8 cellular contexts compared by ENCODE assay signal in the genomic region with DNA sequence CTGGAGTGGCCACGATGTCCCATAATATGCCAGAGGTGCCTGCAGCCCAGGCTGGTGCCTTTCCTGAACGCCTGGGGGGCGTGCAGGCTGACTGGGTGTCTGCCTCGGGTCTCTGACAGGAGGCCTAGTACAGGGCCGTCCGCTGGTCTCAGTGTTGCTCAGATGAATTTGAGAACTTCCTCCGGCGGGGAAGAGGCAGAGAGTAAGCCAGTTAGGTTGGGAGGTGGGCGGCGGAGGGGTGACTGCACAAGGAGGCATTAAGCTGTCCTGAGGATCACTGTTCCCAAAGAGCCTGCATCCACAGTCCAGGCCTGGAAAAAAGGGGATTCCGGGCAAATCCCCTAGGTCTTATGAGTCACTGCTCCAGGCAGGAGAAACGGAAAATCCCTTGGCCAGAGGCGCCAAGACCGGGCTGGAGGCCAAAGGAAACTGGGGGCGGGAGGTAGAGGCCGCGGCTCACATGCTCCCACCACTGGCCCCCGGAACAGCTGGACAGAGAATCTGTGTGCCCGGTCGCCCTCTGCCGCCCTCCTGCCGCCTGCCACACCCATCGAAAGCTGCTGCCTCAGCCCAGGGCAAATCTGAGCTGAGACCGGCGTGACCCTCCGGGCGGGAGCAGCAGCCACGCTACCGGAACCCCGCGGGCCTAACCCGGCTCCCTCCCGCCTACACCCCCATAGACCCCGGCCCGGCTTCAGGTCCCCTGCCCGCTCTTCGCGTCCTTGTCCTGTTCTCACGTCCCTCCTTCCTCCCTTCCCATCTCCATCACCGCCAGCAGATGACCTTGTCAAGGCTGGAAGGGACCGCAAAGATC. TPM values are rescaled to one million over a fixed set of nuclear protein-coding genes. Genes with fewer than 3 reads are reported as not detected.
A peak's percentile ranks its signal among the peaks of the same experiment; 100 is the strongest.
DNase-seq lines count a peak whose midpoint lies in the region; ATAC-seq and TF ChIP-seq lines count a peak whose summit lies in the region.

No MANE protein-coding gene starts in this region.

- H3K36me3 Mint-ChIP-seq in activated naive CD8-positive, alpha-beta T cell treated with anti-CD3 and anti-CD28 coated beads, Interleukin-2, amount 10 ng/mL, durations not matched to agents 7 days and 5 days, result peaks cover 3% of the 10 kb centered on the region

- CTCF ChIA-PET in HEK293T (lab: Yijun Ruan, JAX), result interaction anchor here (0.6 to 1.5 kb wide), 5 partner anchors 16 to 649 kb away, joined by 3 to 10 read pairs (median 4); no protein-coding TSS in a partner anchor

- ATAC-seq in activated naive CD8-positive, alpha-beta T cell treated with anti-CD3 and anti-CD28 coated beads, Interleukin-2, amount 10 ng/mL, durations not matched to agents 7 days and 5 days (ENCODE audit: low read depth), result no peak
- ATAC-seq in HG02759 (IDR thresholded peaks at IDR 0.05; ENCODE audit: unreplicated experiment) (no peak), GM21381 (IDR thresholded peaks at IDR 0.05; ENCODE audit: unreplicated experiment) (no peak)

- no peaks in the 10 kb centered on the region for H3K9me3 Mint-ChIP-seq in activated naive CD8-positive, alpha-beta T cell treated with anti-CD3 and anti-CD28 coated beads, Interleukin-2, amount 10 ng/mL, durations not matched to agents 7 days and 5 days

- H3K27me3 Mint-ChIP-seq in activated naive CD8-positive, alpha-beta T cell treated with anti-CD3 and anti-CD28 coated beads, Interleukin-2, amount 10 ng/mL, durations not matched to agents 7 days and 5 days, result peaks cover 12% of the 10 kb centered on the region

- DNase-seq in GM04504 (ENCODE audit: low read depth) (peak; percentile 84), NCI-H2171 (lab: John Stamatoyannopoulos, UW) (peak; percentile 36), head of caudate nucleus (peak; percentile 67 to 96 (median 83)), HEK293T (ENCODE audit: extremely low spot score) (no peak)
- no peak for DNase-seq in activated naive CD8-positive, alpha-beta T cell treated with anti-CD3 and anti-CD28 coated beads, Interleukin-2, amount 10 ng/mL, durations not matched to agents 7 days and 5 days

- peak overlapping the region; percentile 49 to 56 for H3K4me3 ChIP-seq in neutrophil (ENCODE audit: low read depth in 1 of 2, low read length in 1 of 2)

- POLR2A ChIA-PET in activated naive CD8-positive, alpha-beta T cell treated with anti-CD3 and anti-CD28 coated beads, Interleukin-2, amount 10 ng/mL, durations not matched to agents 7 days and 5 days (lab: Charles Lee), result interaction anchor here (0.6 to 5.5 kb wide), 15 partner anchors 10 to 210 kb away, joined by 3 to 68 read pairs (median 6); a partner anchor contains a TSS
- POLR2A ChIA-PET in HEK293T (lab: Yijun Ruan, JAX), result interaction anchor here (0.9 to 4.4 kb wide), 4 partner anchors 16 to 27 kb away, joined by 3 to 26 read pairs (median 6); a partner anchor contains a TSS

- H3K9me3 ChIP-seq in neutrophil, result no peaks in the 10 kb centered on the region

- peaks cover 32 to 35% of the 10 kb centered on the region in 2 experiments for H3K4me1 ChIP-seq in neutrophil (ENCODE audit: control insufficient read depth in 1 of 2, insufficient read depth in 1 of 2, low read depth in 1 of 2, low read length in 1 of 2)

- H3K27me3 ChIP-seq in neutrophil, result peaks cover 85% of the 10 kb centered on the region

- TF ChIP-seq CTCF in neutrophil (IDR thresholded peaks at IDR 0.05), result no peak

- H3K27ac Mint-ChIP-seq in activated naive CD8-positive, alpha-beta T cell treated with anti-CD3 and anti-CD28 coated beads, Interleukin-2, amount 10 ng/mL, durations not matched to agents 7 days and 5 days, result peak overlapping the region; percentile 93

- no peak overlapping the region for H3K27ac ChIP-seq in neutrophil

- peaks cover 30% of the 10 kb centered on the region for H3K4me1 Mint-ChIP-seq in activated naive CD8-positive, alpha-beta T cell treated with anti-CD3 and anti-CD28 coated beads, Interleukin-2, amount 10 ng/mL, durations not matched to agents 7 days and 5 days

- peak overlapping the region; percentile 91 for H3K4me3 Mint-ChIP-seq in activated naive CD8-positive, alpha-beta T cell treated with anti-CD3 and anti-CD28 coated beads, Interleukin-2, amount 10 ng/mL, durations not matched to agents 7 days and 5 days

- H3K36me3 ChIP-seq in neutrophil, result no peaks in the 10 kb centered on the region

- intact Hi-C loops in head of caudate nucleus (cut with DNase I), result no loop called here

TF ChIP-seq in HEK293T, 16 proteins besides CTCF, POLR2A, EP300 and RAD21:
- TF ChIP-seq ELF4 (IDR thresholded peaks at IDR 0.05) (no peak), HDGF (IDR thresholded peaks at IDR 0.05; ENCODE audit: borderline replicate concordance) (no peak), FOXK2 (IDR thresholded peaks at IDR 0.05) (no peak), NFRKB (IDR thresholded peaks at IDR 0.05) (no peak), SP1 (IDR thresholded peaks at IDR 0.05) (no peak), ARNT (IDR thresholded peaks at IDR 0.05) (no peak), TARDBP (IDR thresholded peaks at IDR 0.05) (no peak), ZNF384 (IDR thresholded peaks at IDR 0.05) (no peak), LEF1 (IDR thresholded peaks at IDR 0.05; ENCODE audit: borderline replicate concordance) (no peak), L3MBTL2 (conservative IDR thresholded peaks at IDR 0.05) (no peak), FOXA1 (IDR thresholded peaks at IDR 0.05) (no peak), BHLHE40 (IDR thresholded peaks at IDR 0.05; ENCODE audit: borderline replicate concordance) (no peak), CTBP1 (IDR thresholded peaks at IDR 0.05; ENCODE audit: borderline replicate concordance) (no peak), FOXM1 (IDR thresholded peaks at IDR 0.05; ENCODE audit: borderline replicate concordance) (no peak), SUZ12 (IDR thresholded peaks at IDR 0.05) (no peak)
- TF ChIP-seq, protein P1, sequence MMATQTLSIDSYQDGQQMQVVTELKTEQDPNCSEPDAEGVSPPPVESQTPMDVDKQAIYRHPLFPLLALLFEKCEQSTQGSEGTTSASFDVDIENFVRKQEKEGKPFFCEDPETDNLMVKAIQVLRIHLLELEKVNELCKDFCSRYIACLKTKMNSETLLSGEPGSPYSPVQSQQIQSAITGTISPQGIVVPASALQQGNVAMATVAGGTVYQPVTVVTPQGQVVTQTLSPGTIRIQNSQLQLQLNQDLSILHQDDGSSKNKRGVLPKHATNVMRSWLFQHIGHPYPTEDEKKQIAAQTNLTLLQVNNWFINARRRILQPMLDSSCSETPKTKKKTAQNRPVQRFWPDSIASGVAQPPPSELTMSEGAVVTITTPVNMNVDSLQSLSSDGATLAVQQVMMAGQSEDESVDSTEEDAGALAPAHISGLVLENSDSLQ (IDR thresholded peaks at IDR 0.05), result no peak

RNA-seq across cellular contexts. Expression of a gene that starts 1.2 kb away (rescaled TPM):
- total RNA-seq in activated naive CD8-positive, alpha-beta T cell treated with anti-CD3 and anti-CD28 coated beads, Interleukin-2, amount 10 ng/mL, durations not matched to agents 7 days and 5 days, result 10 to 100 TPM; 23.2 to 27.9 TPM

RNA-seq across cellular contexts. Expression of a gene that starts 19.6 kb away (rescaled TPM):
- total RNA-seq in activated naive CD8-positive, alpha-beta T cell treated with anti-CD3 and anti-CD28 coated beads, Interleukin-2, amount 10 ng/mL, durations not matched to agents 7 days and 5 days, result 10 to 100 TPM; 35.3 to 36.3 TPM

RNA-seq across cellular contexts. Expression of a gene that starts 22.0 kb away (rescaled TPM):
- 100 to 1,000 TPM; 107 TPM for total RNA-seq in activated naive CD8-positive, alpha-beta T cell treated with anti-CD3 and anti-CD28 coated beads, Interleukin-2, amount 10 ng/mL, durations not matched to agents 7 days and 5 days

RNA-seq across cellular contexts. Expression of a gene that starts 27.5 kb away (rescaled TPM):
- total RNA-seq in activated naive CD8-positive, alpha-beta T cell treated with anti-CD3 and anti-CD28 coated beads, Interleukin-2, amount 10 ng/mL, durations not matched to agents 7 days and 5 days, result 100 to 1,000 TPM; 111 to 119 TPM

RNA-seq across cellular contexts. Expression of a gene that starts 32.9 kb away (rescaled TPM):
- 100 to 1,000 TPM; 221 to 222 TPM for total RNA-seq in activated naive CD8-positive, alpha-beta T cell treated with anti-CD3 and anti-CD28 coated beads, Interleukin-2, amount 10 ng/mL, durations not matched to agents 7 days and 5 days

Comparison
In these comparisons a context has a peak if more than half of its experiments do, and no peak if none do; other contexts are left out.
1. DNase-seq: peak in GM04504 (single experiment), NCI-H2171 (single experiment) and head of caudate nucleus (42 of 42); none in activated naive CD8-positive, alpha-beta T cell treated with anti-CD3 and anti-CD28 coated beads, Interleukin-2, amount 10 ng/mL, durations not matched to agents 7 days and 5 days (single experiment) and HEK293T (single experiment).